ENCODE assay signal across 16 cellular contexts in genomic region chr2:208129804-208130712, GRCh38. TPM values are rescaled to one million over a fixed set of nuclear protein-coding genes. Genes with fewer than 3 reads are reported as not detected.
A peak's percentile ranks its signal among the peaks of the same experiment; 100 is the strongest.
DNase-seq lines count a peak whose midpoint lies in the region; ATAC-seq and TF ChIP-seq lines count a peak whose summit lies in the region.
"Had no signal": no experiment of that assay in that cellular context is flagged by ENCODE, and none has a peak within 500 bp of the region (broad histone marks: within the 10 kb centered on the region; RNA-seq: fewer than 3 reads in every experiment).

Gene CRYGC, minus strand, starts transcription at chr2:208129828. Its CDS starts 36 bp downstream, at chr2:208129792.

- ATAC-seq in HCT116 (no peak), HG03460 (IDR thresholded peaks at IDR 0.05; ENCODE audit: unreplicated experiment) (no peak)
- ATAC-seq in effector memory CD8-positive, alpha-beta T cell (replicated peaks) = no peak

- H3K27me3 Mint-ChIP-seq in effector memory CD8-positive, alpha-beta T cell = peaks cover 14 to 44% of the 10 kb centered on the region in 2 donors

- no peak within 1 kb of the TSS for H3K23ac ChIP-seq in neuronal stem cell (ENCODE audit: low read depth, low read length, poor library complexity)

- no peak within 1 kb of the TSS for H4K8ac ChIP-seq in neuronal stem cell (ENCODE audit: low read depth, low read length)

- no peak within 1 kb of the TSS for H2BK5ac ChIP-seq in neuronal stem cell (ENCODE audit: low read length)

- no peak for TF ChIP-seq POLR2A in HCT116 (IDR thresholded peaks at IDR 0.05; ENCODE audit: borderline replicate concordance, extremely low read depth, insufficient read depth, insufficient read length)

- H3K79me2 ChIP-seq in HCT116 (ENCODE audit: insufficient read depth, low read length) = no peaks in the 10 kb centered on the region

- no peak for TF ChIP-seq CTCF in HCT116 (IDR thresholded peaks at IDR 0.05 in 2 of 3, conservative IDR thresholded peaks at IDR 0.05 in 1 of 3; ENCODE audit: borderline replicate concordance in 1 of 3, insufficient read depth in 1 of 3, low read depth in 2 of 3, low read length in 2 of 3)
- TF ChIP-seq CTCF in A673 (conservative IDR thresholded peaks at IDR 0.05; ENCODE audit: low read depth, low read length) = no peak

- no peak within 1 kb of the TSS for H2BK15ac ChIP-seq in neuronal stem cell (ENCODE audit: low read length)

- RAD21 ChIA-PET in HCT116 (lab: Charles Lee; ENCODE audit: low non-redundant PET in 1 of 2, low total read pairs in 2 of 2, uncharacterized antibody in 2 of 2, unreplicated experiment in 2 of 2) = no interaction called here

- DNase-seq in HCT116 (ENCODE audit: low read depth, low spot score) (no peak), SK-N-DZ (ENCODE audit: low spot score) (peak; percentile 64), islet precursor cell (peak; percentile 72), neuronal stem cell (ENCODE audit: low spot score) (no peak), A673 (ENCODE audit: low spot score) (no peak), NCI-H2029 (lab: John Stamatoyannopoulos, UW) (no peak)
- DNase-seq in effector memory CD8-positive, alpha-beta T cell = no peak
- DNase-seq: adrenal gland; IMR-90; MV-4-11; stimulated activated CD4-positive, alpha-beta T cell treated with anti-CD3 and anti-CD28 coated beads, Interleukin-2, amount 100 ng/mL, for 48 hours had no signal

- H2AFZ ChIP-seq in HCT116 (ENCODE audit: low read depth, low read length, poor library complexity, severe bottlenecking) (no peak within 1 kb of the TSS), neuronal stem cell (ENCODE audit: low read length) (peak within 1 kb of the TSS; percentile 72)

- H3K27ac ChIP-seq in HCT116 (ENCODE audit: low read depth, low read length) (no peak within 1 kb of the TSS), neuronal stem cell (replicated peaks; ENCODE audit: low read length) (no peak within 1 kb of the TSS), A673 (ENCODE audit: low read depth, low read length, poor library complexity, severe bottlenecking) (no peak within 1 kb of the TSS)
- H3K27ac ChIP-seq: adrenal gland, epithelial cell of prostate had no signal

- H3K4me1 Mint-ChIP-seq in effector memory CD8-positive, alpha-beta T cell (ENCODE audit: low read depth in 2 of 2) = peaks cover 0 to under 1% of the 10 kb centered on the region in 2 donors

- intact Hi-C loops in HCT116 (cut with micrococcal nuclease) (no loop called here), A673 (cut with micrococcal nuclease; ENCODE audit: unreplicated experiment) (no loop called here)

- no CpG with 5 or more reads among the region's 19 CpGs for WGBS in neuronal stem cell (ENCODE audit: extremely low coverage in 2 of 2, insufficient read length in 2 of 2, insufficient replicate concordance in 1 of 2), 2 donors

- H3K36me3 ChIP-seq in HCT116 (ENCODE audit: control insufficient read depth in 1 of 2, insufficient read depth in 2 of 2, low read length in 2 of 2) (no peaks in the 10 kb centered on the region), neuronal stem cell (replicated peaks in 1 of 2; ENCODE audit: control insufficient read depth in 2 of 2, insufficient read depth in 2 of 2, low read length in 2 of 2) (no peaks in the 10 kb centered on the region), A673 (ENCODE audit: insufficient read depth, low read length, poor library complexity, severe bottlenecking) (no peaks in the 10 kb centered on the region)
- H3K36me3 ChIP-seq: adrenal gland had no signal

- H3K4me1 ChIP-seq in HCT116 (ENCODE audit: control insufficient read depth in 1 of 2, insufficient read depth in 2 of 2, low read length in 2 of 2) = peaks cover 0 to 7% of the 10 kb centered on the region in 2 experiments; a peak in 2 of 4 replicates
- peaks cover 3 to 8% of the 10 kb centered on the region in 2 donors for H3K4me1 ChIP-seq in neuronal stem cell (ENCODE audit: control insufficient read depth in 2 of 2, insufficient read depth in 1 of 2, low read depth in 1 of 2, low read length in 2 of 2)
- H3K4me1 ChIP-seq in A673 (ENCODE audit: insufficient read depth, low read length, poor library complexity, severe bottlenecking) = no peaks in the 10 kb centered on the region
- H3K4me1 ChIP-seq: adrenal gland had no signal

- H3K18ac ChIP-seq in neuronal stem cell (ENCODE audit: low read length) = no peak within 1 kb of the TSS

- CTCF ChIA-PET in HCT116 (lab: Charles Lee) (interaction anchor here (1.1 kb wide), 1 partner anchor 45 kb away, joined by 3 read pairs; no protein-coding TSS in a partner anchor), A673 (lab: Charles Lee) (no interaction called here)

- H3K79me1 ChIP-seq in neuronal stem cell (ENCODE audit: low read depth, low read length) = no peaks in the 10 kb centered on the region

- POLR2A ChIA-PET in HCT116 (lab: Charles Lee) = no interaction called here
- POLR2A ChIA-PET in A673 (lab: Charles Lee; ENCODE audit: low non-redundant PET) = interaction anchor here (0.5 kb wide), 1 partner anchor 17 kb away, joined by 5 read pairs; no protein-coding TSS in a partner anchor

- no peak within 1 kb of the TSS for H3K4me3 Mint-ChIP-seq in effector memory CD8-positive, alpha-beta T cell

- no peak within 1 kb of the TSS for H3K9ac ChIP-seq in HCT116 (ENCODE audit: low read length)
- no peak within 1 kb of the TSS for H3K9ac ChIP-seq in neuronal stem cell (ENCODE audit: low read depth, low read length, poor library complexity)

- H3K4ac ChIP-seq in neuronal stem cell (ENCODE audit: low read length) = no peak within 1 kb of the TSS

- H3K27me3 ChIP-seq in HCT116 (ENCODE audit: insufficient read depth, low read length) = no peaks in the 10 kb centered on the region
- no peaks in the 10 kb centered on the region for H3K27me3 ChIP-seq in neuronal stem cell (ENCODE audit: control insufficient read depth in 3 of 3, insufficient read depth in 3 of 3, low read depth in 1 of 3, low read length in 3 of 3)
- H3K27me3 ChIP-seq in A673 (replicated peaks; ENCODE audit: insufficient read depth, low read depth, low read length, poor library complexity) = peaks cover 4% of the 10 kb centered on the region

- no peak within 1 kb of the TSS for H3K14ac ChIP-seq in neuronal stem cell (ENCODE audit: low read length)

- no peak within 1 kb of the TSS for H2BK12ac ChIP-seq in neuronal stem cell (ENCODE audit: low read length)

- peaks cover 0 to 2% of the 10 kb centered on the region in 2 donors for H3K9me3 Mint-ChIP-seq in effector memory CD8-positive, alpha-beta T cell
- H3K9me3 Mint-ChIP-seq: activated T-helper 2 cell treated with anti-CD3 and anti-CD28 coated beads, Interferon-gamma antibody, Interleukin-2, Interleukin-4, amounts not matched to agents 10 μg/mL and 5 μg/mL and 100 μg/mL, durations not matched to agents 14 hours and 24 hours and 36 hours had no signal

- no peak for TF ChIP-seq RAD21 in HCT116 (IDR thresholded peaks at IDR 0.05; ENCODE audit: low read depth)

- H3K4me3 ChIP-seq in HCT116 (replicated peaks in 1 of 2; ENCODE audit: low read depth in 1 of 2, low read length in 2 of 2) (no peak within 1 kb of the TSS), neuronal stem cell (ENCODE audit: low read length in 2 of 2) (no peak within 1 kb of the TSS), A673 (ENCODE audit: low read depth, low read length, poor library complexity, severe bottlenecking) (no peak within 1 kb of the TSS)
- H3K4me3 ChIP-seq: adrenal gland had no signal

- H2BK120ac ChIP-seq in neuronal stem cell (ENCODE audit: low read depth, low read length) = no peak within 1 kb of the TSS

- BruUV-seq in HCT116 (replicated peaks; lab: Mats Ljungman, UMichigan) (no TSS peak), A673 (replicated peaks; lab: Mats Ljungman, UMichigan) (no TSS peak)

- H3K9me2 ChIP-seq in HCT116 (ENCODE audit: insufficient read depth) = no peaks in the 10 kb centered on the region

- no peak within 1 kb of the TSS for H3K27ac Mint-ChIP-seq in effector memory CD8-positive, alpha-beta T cell
- H3K27ac Mint-ChIP-seq: activated T-helper 2 cell treated with anti-CD3 and anti-CD28 coated beads, Interferon-gamma antibody, Interleukin-2, Interleukin-4, amounts not matched to agents 10 μg/mL and 5 μg/mL and 100 μg/mL, durations not matched to agents 14 hours and 24 hours and 36 hours had no signal

- H4K91ac ChIP-seq in neuronal stem cell (ENCODE audit: low read depth, low read length, poor library complexity) = no peak within 1 kb of the TSS

- H3K9me3 ChIP-seq in HCT116 (ENCODE audit: control insufficient read depth in 1 of 2, insufficient read depth in 1 of 2, low read depth in 1 of 2, low read length in 2 of 2) (no peaks in the 10 kb centered on the region), neuronal stem cell (replicated peaks in 1 of 2; ENCODE audit: control insufficient read depth in 2 of 2, insufficient read depth in 1 of 2, low read depth in 1 of 2, low read length in 2 of 2) (no peaks in the 10 kb centered on the region), A673 (ENCODE audit: low read depth, low read length, poor library complexity, severe bottlenecking) (no peaks in the 10 kb centered on the region)
- H3K9me3 ChIP-seq: adrenal gland had no signal

- peak within 1 kb of the TSS; percentile 23; the same call in 1 of the 2 replicates for H3K4me2 ChIP-seq in HCT116 (ENCODE audit: low read length)
- H3K4me2 ChIP-seq in neuronal stem cell (ENCODE audit: insufficient read depth, low read length, poor library complexity, severe bottlenecking) = no peak within 1 kb of the TSS

- H3K36me3 Mint-ChIP-seq in effector memory CD8-positive, alpha-beta T cell (ENCODE audit: insufficient read depth) = no peaks in the 10 kb centered on the region

- no peaks in the 10 kb centered on the region for H4K20me1 ChIP-seq in HCT116 (ENCODE audit: insufficient read depth)

- H2AK5ac ChIP-seq in neuronal stem cell (ENCODE audit: low read depth, low read length) = no peak within 1 kb of the TSS

TF ChIP-seq in HCT116, 20 proteins besides CTCF, POLR2A, EP300 and RAD21:
- TF ChIP-seq EZH2phosphoT487 (IDR thresholded peaks at IDR 0.05; ENCODE audit: borderline replicate concordance) (no peak), CEBPB (IDR thresholded peaks at IDR 0.05; ENCODE audit: low read depth) (no peak)

RNA-seq across cellular contexts. Expression of gene CRYGC, which starts in this region (rescaled TPM):
- not detected for total RNA-seq in HCT116 (2021; ENCODE audit: unreplicated experiment)
- not detected in 2 replicates for polyA plus RNA-seq in HCT116 (2012)
- 6.7 and 17.3 TPM in 2 replicates for polyA plus RNA-seq in SK-N-DZ (2014; cell fraction: cytosol; rRNA removed)
- 14.1 and 15.1 TPM in 2 replicates for polyA plus RNA-seq in SK-N-DZ (2014; cell fraction: nucleus; rRNA removed)
- polyA plus RNA-seq in neuronal stem cell (2013, experiment 1 of 2) = not detected
- polyA plus RNA-seq in neuronal stem cell (2013, experiment 2 of 2) = not detected
- not detected in 2 replicates for total RNA-seq in A673 (2021)
- total RNA-seq: activated CD8-positive, alpha-beta memory T cell treated with anti-CD3 and anti-CD28 coated beads for 36 hours; activated T-helper 2 cell treated with anti-CD3 and anti-CD28 coated beads, Interferon-gamma antibody, Interleukin-2, Interleukin-4, amounts not matched to agents 10 μg/mL and 5 μg/mL and 100 μg/mL, durations not matched to agents 14 hours and 24 hours and 36 hours; adrenal gland; IMR-90; mesenteric fat pad had no signal
- polyA plus RNA-seq: adrenal gland, IMR-90 had no signal

Comparison
In these comparisons a context has a peak if more than half of its experiments do, and no peak if none do; other contexts are left out.
1. DNase-seq: peak in SK-N-DZ (single experiment) and islet precursor cell (single experiment); none in HCT116 (single experiment), neuronal stem cell (single experiment), A673 (single experiment), NCI-H2029 (single experiment) and effector memory CD8-positive, alpha-beta T cell (0 of 3).